Comparison of ENCODE assay signal across 7 cellular contexts in the genomic region with DNA sequence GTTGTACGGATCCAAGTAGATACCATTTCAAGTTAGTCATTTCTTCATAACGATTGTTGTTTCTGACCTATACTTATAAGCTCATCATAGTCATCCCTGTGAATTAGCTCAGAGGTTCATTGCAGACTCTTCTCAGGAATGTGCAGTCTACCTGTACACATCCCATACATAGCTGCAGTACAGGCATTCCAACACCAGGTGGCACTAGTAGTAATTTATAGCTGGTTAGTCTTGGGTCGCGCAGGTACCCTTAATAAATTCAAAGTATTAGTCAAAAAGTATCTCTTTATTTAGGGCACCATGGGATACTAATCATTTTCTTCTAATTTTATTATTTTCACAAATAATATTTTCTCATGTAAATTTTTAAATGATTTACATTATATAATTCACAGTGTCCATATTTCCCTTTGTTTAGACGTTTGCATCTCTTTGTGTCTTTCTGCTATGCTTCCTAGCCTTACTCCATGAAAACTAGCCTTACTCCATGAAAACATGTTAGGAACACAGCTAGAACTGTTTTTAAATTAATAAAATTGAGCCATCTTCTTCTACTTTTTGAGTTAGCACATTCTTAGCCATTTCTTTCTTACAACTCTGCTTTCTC.
DNase-seq lines count a peak whose midpoint lies in the region; ATAC-seq and TF ChIP-seq lines count a peak whose summit lies in the region.

No MANE protein-coding gene starts in this region.

- DNase-seq in GM10266 (ENCODE audit: extremely low spot score) (peak; percentile 21), RPMI8226 (peak; percentile 73), hippocampal formation (lab: John Stamatoyannopoulos, UW) (peak; percentile 7 to 41)
- DNase-seq in activated naive CD8-positive, alpha-beta T cell treated with anti-CD3 and anti-CD28 coated beads, Interleukin-2, amount 50 U/mL, for 24 hours, result peak; percentile 63
- peak; percentile 23 to 59 (median 37) for DNase-seq in stimulated activated CD4-positive, alpha-beta T cell treated with anti-CD3 and anti-CD28 coated beads, Interleukin-12 subunit alpha, Interleukin-12 subunit beta, amount 100 ng/mL, for 48 hours (ENCODE audit: low read depth in 2 of 3, low spot score in 1 of 3)

- no peaks in the 10 kb centered on the region for H3K27me3 Mint-ChIP-seq in activated naive CD8-positive, alpha-beta T cell treated with anti-CD3 and anti-CD28 coated beads, Interleukin-2, amount 50 U/mL, for 24 hours

- H3K27ac Mint-ChIP-seq in activated naive CD8-positive, alpha-beta T cell treated with anti-CD3 and anti-CD28 coated beads, Interleukin-2, amount 50 U/mL, for 24 hours, result no peak overlapping the region

- no peak overlapping the region for H3K4me3 Mint-ChIP-seq in activated naive CD8-positive, alpha-beta T cell treated with anti-CD3 and anti-CD28 coated beads, Interleukin-2, amount 50 U/mL, for 24 hours

- peak; percentile 92 for ATAC-seq in GM21723 (IDR thresholded peaks at IDR 0.05; ENCODE audit: unreplicated experiment)
- peak; percentile 52 for ATAC-seq in activated naive CD8-positive, alpha-beta T cell treated with anti-CD3 and anti-CD28 coated beads, Interleukin-2, amount 50 U/mL, for 24 hours

- no peak for TF ChIP-seq EP300 in Ishikawa (IDR thresholded peaks at IDR 0.05; ENCODE audit: borderline replicate concordance)

- H3K4me1 Mint-ChIP-seq in activated naive CD8-positive, alpha-beta T cell treated with anti-CD3 and anti-CD28 coated beads, Interleukin-2, amount 50 U/mL, for 24 hours, result no peaks in the 10 kb centered on the region

- TF ChIP-seq CTCF in GM10266 (IDR thresholded peaks at IDR 0.05; ENCODE audit: control insufficient read depth, insufficient read depth, low read depth, missing control alignments), result peak; percentile 84

- TF ChIP-seq RAD21 in Ishikawa (IDR thresholded peaks at IDR 0.05; ENCODE audit: low read depth), result peak; percentile 72

- peaks cover 4% of the 10 kb centered on the region for H3K9me3 Mint-ChIP-seq in activated naive CD8-positive, alpha-beta T cell treated with anti-CD3 and anti-CD28 coated beads, Interleukin-2, amount 50 U/mL, for 24 hours

- H3K36me3 Mint-ChIP-seq in activated naive CD8-positive, alpha-beta T cell treated with anti-CD3 and anti-CD28 coated beads, Interleukin-2, amount 50 U/mL, for 24 hours (ENCODE audit: low read depth), result no peaks in the 10 kb centered on the region

TF ChIP-seq in Ishikawa, 13 proteins besides CTCF, POLR2A, EP300 and RAD21:
- TF ChIP-seq TEAD4 (IDR thresholded peaks at IDR 0.05), result peak; percentile 58; the same call in 1 of the 2 replicates
- TF ChIP-seq FOXM1 (IDR thresholded peaks at IDR 0.05; ENCODE audit: borderline replicate concordance, low read depth), result no peak
TF ChIP-seq in Ishikawa: peak in this region for 1.

Comparison
In these comparisons a context has a peak if more than half of its experiments do, and no peak if none do; other contexts are left out.
1. Peak in every context shown above with its lines: DNase-seq and ATAC-seq.
2. DNase-seq: peak in every context shown above with its lines; median percentile 73 in RPMI8226; 63 in activated naive CD8-positive, alpha-beta T cell treated with anti-CD3 and anti-CD28 coated beads, Interleukin-2, amount 50 U/mL, for 24 hours; 37 in stimulated activated CD4-positive, alpha-beta T cell treated with anti-CD3 and anti-CD28 coated beads, Interleukin-12 subunit alpha, Interleukin-12 subunit beta, amount 100 ng/mL, for 48 hours; 24 in hippocampal formation; 21 in GM10266.